1 cellular context compared by ENCODE assay signal in the genomic region with DNA sequence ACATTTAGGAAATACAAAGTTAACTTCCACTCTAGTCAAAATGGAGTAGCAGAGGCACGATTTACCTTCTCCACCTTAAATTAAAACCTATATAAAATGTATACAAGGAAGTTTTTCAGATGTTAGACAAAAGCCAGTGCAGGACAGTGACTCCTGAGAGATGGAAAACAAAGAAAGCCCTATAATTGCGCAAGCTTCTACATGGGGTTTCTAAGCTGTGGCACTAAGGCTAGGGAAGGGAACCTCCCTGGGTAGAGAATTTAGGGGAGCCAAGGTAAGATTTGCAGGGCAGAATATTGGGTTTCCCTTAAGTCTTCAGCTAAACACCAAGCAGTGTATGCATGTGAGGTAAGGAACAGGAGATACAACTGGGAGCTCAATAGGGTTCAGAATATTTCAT.
TF ChIP-seq lines count a peak whose summit lies in the region.

No MANE protein-coding gene starts in this region.

TF ChIP-seq in WTC11, 78 proteins besides CTCF, POLR2A, EP300 and RAD21 (continued from another document):
- TF ChIP-seq, protein P1, sequence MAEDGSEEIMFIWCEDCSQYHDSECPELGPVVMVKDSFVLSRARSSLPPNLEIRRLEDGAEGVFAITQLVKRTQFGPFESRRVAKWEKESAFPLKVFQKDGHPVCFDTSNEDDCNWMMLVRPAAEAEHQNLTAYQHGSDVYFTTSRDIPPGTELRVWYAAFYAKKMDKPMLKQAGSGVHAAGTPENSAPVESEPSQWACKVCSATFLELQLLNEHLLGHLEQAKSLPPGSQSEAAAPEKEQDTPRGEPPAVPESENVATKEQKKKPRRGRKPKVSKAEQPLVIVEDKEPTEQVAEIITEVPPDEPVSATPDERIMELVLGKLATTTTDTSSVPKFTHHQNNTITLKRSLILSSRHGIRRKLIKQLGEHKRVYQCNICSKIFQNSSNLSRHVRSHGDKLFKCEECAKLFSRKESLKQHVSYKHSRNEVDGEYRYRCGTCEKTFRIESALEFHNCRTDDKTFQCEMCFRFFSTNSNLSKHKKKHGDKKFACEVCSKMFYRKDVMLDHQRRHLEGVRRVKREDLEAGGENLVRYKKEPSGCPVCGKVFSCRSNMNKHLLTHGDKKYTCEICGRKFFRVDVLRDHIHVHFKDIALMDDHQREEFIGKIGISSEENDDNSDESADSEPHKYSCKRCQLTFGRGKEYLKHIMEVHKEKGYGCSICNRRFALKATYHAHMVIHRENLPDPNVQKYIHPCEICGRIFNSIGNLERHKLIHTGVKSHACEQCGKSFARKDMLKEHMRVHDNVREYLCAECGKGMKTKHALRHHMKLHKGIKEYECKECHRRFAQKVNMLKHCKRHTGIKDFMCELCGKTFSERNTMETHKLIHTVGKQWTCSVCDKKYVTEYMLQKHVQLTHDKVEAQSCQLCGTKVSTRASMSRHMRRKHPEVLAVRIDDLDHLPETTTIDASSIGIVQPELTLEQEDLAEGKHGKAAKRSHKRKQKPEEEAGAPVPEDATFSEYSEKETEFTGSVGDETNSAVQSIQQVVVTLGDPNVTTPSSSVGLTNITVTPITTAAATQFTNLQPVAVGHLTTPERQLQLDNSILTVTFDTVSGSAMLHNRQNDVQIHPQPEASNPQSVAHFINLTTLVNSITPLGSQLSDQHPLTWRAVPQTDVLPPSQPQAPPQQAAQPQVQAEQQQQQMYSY (CRISPR knock-in tag; IDR thresholded peaks at IDR 0.05), result no peak
- TF ChIP-seq ZNF138 (CRISPR knock-in tag; conservative IDR thresholded peaks at IDR 0.05) (no peak), NFYB (CRISPR knock-in tag; conservative IDR thresholded peaks at IDR 0.05; ENCODE audit: low read depth) (no peak), TEAD4 (CRISPR knock-in tag; IDR thresholded peaks at IDR 0.05) (no peak), CREM (CRISPR knock-in tag; IDR thresholded peaks at IDR 0.05) (no peak)
- TF ChIP-seq, protein P2, sequence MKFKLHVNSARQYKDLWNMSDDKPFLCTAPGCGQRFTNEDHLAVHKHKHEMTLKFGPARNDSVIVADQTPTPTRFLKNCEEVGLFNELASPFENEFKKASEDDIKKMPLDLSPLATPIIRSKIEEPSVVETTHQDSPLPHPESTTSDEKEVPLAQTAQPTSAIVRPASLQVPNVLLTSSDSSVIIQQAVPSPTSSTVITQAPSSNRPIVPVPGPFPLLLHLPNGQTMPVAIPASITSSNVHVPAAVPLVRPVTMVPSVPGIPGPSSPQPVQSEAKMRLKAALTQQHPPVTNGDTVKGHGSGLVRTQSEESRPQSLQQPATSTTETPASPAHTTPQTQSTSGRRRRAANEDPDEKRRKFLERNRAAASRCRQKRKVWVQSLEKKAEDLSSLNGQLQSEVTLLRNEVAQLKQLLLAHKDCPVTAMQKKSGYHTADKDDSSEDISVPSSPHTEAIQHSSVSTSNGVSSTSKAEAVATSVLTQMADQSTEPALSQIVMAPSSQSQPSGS (CRISPR knock-in tag; IDR thresholded peaks at IDR 0.05; ENCODE audit: borderline replicate concordance, low read depth), result no peak
